In the genomic region with DNA sequence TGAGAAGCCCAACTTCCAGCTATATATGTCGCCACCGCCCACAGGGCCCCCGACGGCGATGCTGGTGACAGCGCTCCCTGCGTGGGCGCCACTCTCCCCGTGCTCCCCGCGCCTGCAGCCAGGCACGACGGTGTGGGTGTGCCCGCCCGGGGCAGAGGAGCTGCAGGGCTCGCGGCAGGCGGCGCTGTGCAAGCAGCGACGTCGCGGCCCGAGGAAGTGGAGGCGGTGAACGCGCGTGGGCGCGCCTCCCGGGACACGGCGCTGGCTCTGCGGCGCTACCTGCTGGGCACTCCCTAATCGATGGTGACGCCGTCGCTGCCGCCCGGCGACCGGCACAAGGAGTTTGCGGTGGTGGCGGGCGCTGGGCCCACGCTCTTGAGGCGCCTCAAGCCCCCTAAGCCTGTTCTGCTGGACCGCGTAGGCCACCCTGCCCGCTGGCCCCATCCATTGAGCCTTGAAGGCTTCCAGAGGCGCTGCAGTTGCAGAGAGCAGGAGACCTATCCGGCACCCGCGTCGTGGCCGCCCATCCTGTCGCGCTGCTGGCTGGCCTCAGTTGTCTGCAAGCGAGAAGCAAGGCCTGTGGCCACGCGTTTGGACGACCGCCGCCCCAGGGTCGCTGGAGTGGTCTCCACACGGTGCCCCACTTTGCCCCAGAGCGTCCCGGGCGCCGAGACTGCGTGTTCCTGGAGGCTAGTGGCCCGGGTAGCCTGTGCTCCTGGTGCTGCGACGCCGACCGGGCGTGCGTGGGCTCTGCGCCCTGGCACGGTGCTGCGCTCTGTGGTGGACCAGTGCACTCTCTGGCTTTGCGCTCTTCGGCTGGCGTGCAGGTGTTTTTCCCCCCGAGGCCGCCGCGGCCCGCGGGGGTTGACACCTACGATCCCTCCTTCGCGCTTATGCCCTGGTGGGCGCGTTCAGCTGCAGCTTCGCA, we compare ENCODE assay signal across 9 cellular contexts. TPM values are rescaled to one million over a fixed set of nuclear protein-coding genes. Genes with fewer than 3 reads are reported as not detected.
DNase-seq lines count a peak whose midpoint lies in the region; ATAC-seq and TF ChIP-seq lines count a peak whose summit lies in the region.
"Had no signal": no experiment of that assay in that cellular context is flagged by ENCODE, and none has a peak within 500 bp of the region (broad histone marks: within the 10 kb centered on the region; RNA-seq: fewer than 3 reads in every experiment).

No MANE protein-coding gene starts in this region.

- H3K4me3 ChIP-seq in A673 (ENCODE audit: low read depth, low read length, poor library complexity, severe bottlenecking) = peak overlapping the region; percentile 15
- H3K4me3 ChIP-seq: body of pancreas had no signal

- H3K27me3 ChIP-seq in A673 (replicated peaks; ENCODE audit: insufficient read depth, low read depth, low read length, poor library complexity) = no peaks in the 10 kb centered on the region

- peaks cover 43% of the 10 kb centered on the region for H3K4me1 Mint-ChIP-seq in activated T-cell treated with anti-CD3 and anti-CD28 coated beads, Interleukin-2, amount 50 U/mL, for 4 hours (ENCODE audit: low read depth)

- peak; percentile 89 for ATAC-seq in activated T-cell treated with anti-CD3 and anti-CD28 coated beads, Interleukin-2, amount 50 U/mL, for 4 hours
- ATAC-seq in HG02852 (IDR thresholded peaks at IDR 0.05; ENCODE audit: unreplicated experiment) = no peak
- no peak for ATAC-seq in GM21367 (IDR thresholded peaks at IDR 0.05; ENCODE audit: unreplicated experiment)
- ATAC-seq: body of pancreas had no signal

- TF ChIP-seq RAD21 in Ishikawa (IDR thresholded peaks at IDR 0.05; ENCODE audit: low read depth) = peak; percentile 20; the same call in 1 of the 2 replicates

- POLR2A ChIA-PET in A673 (lab: Charles Lee; ENCODE audit: low non-redundant PET) = interaction anchor here (0.7 kb wide), 1 partner anchor 52 kb away, joined by 3 read pairs; no protein-coding TSS in a partner anchor

- no peaks in the 10 kb centered on the region for H3K9me3 Mint-ChIP-seq in activated T-cell treated with anti-CD3 and anti-CD28 coated beads, Interleukin-2, amount 50 U/mL, for 4 hours

- no peaks in the 10 kb centered on the region for H3K9me3 ChIP-seq in A673 (ENCODE audit: low read depth, low read length, poor library complexity, severe bottlenecking)
- H3K9me3 ChIP-seq: body of pancreas had no signal

- no TSS peak for BruUV-seq in A673 (replicated peaks; lab: Mats Ljungman, UMichigan)

- H3K27me3 Mint-ChIP-seq in activated T-cell treated with anti-CD3 and anti-CD28 coated beads, Interleukin-2, amount 50 U/mL, for 4 hours (ENCODE audit: low read depth) = no peaks in the 10 kb centered on the region

- peak; percentile 60 for DNase-seq in A673 (ENCODE audit: low spot score)
- peak; percentile 90 for DNase-seq in activated T-cell treated with anti-CD3 and anti-CD28 coated beads, Interleukin-2, amount 50 U/mL, for 4 hours
- DNase-seq in cardiac septum (ENCODE audit: low spot score) = peak; percentile 92
- DNase-seq in stimulated activated CD4-positive, alpha-beta T cell treated with anti-CD3 and anti-CD28 coated beads, Interleukin-12 subunit alpha, Interleukin-12 subunit beta, amount 100 ng/mL, for 4 hours = peak; percentile 76
- no peak for DNase-seq in kidney tubule cell (ENCODE audit: low spot score)

- H3K4me1 ChIP-seq in A673 (ENCODE audit: insufficient read depth, low read length, poor library complexity, severe bottlenecking) = no peaks in the 10 kb centered on the region

- H3K27ac ChIP-seq in A673 (ENCODE audit: low read depth, low read length, poor library complexity, severe bottlenecking) = no peak overlapping the region
- H3K27ac ChIP-seq: body of pancreas had no signal

- no peak for TF ChIP-seq EP300 in Ishikawa (IDR thresholded peaks at IDR 0.05; ENCODE audit: borderline replicate concordance)

- CTCF ChIA-PET in A673 (lab: Charles Lee) = interaction anchor here (1.2 kb wide), 1 partner anchor 28 kb away, joined by 3 read pairs; no protein-coding TSS in a partner anchor

- peak; percentile 54 for TF ChIP-seq CTCF in A673 (conservative IDR thresholded peaks at IDR 0.05; ENCODE audit: low read depth, low read length)

- peak overlapping the region; percentile 66 for H3K4me3 Mint-ChIP-seq in activated T-cell treated with anti-CD3 and anti-CD28 coated beads, Interleukin-2, amount 50 U/mL, for 4 hours

- no peaks in the 10 kb centered on the region for H3K36me3 ChIP-seq in A673 (ENCODE audit: insufficient read depth, low read length, poor library complexity, severe bottlenecking)

- no peaks in the 10 kb centered on the region for H3K36me3 Mint-ChIP-seq in activated T-cell treated with anti-CD3 and anti-CD28 coated beads, Interleukin-2, amount 50 U/mL, for 4 hours (ENCODE audit: insufficient read depth)

- intact Hi-C loops in A673 (cut with micrococcal nuclease; ENCODE audit: unreplicated experiment) = no loop called here
- intact Hi-C loops in cardiac septum (cut with DNase I) = no loop called here

TF ChIP-seq in Ishikawa, 13 proteins besides CTCF, POLR2A, EP300 and RAD21:
- TF ChIP-seq MAX (IDR thresholded peaks at IDR 0.05) (0 out of 2 replicates have a peak, but pooled peaks have one; percentile 32), TEAD4 (IDR thresholded peaks at IDR 0.05) (no peak), EGR1 (IDR thresholded peaks at IDR 0.05) (peak; percentile 63), YY1 (IDR thresholded peaks at IDR 0.05; ENCODE audit: low read depth) (no peak), CEBPB (IDR thresholded peaks at IDR 0.05) (no peak)

RNA-seq across cellular contexts. Expression of gene LRFN3, which starts 23.1 kb away (rescaled TPM):
- 14.6 and 15.5 TPM in 2 replicates for total RNA-seq in A673 (2021)
- total RNA-seq in activated T-cell treated with anti-CD3 and anti-CD28 coated beads, Interleukin-2, amount 50 U/mL, for 4 hours = 10 to 100 TPM; 14.1 to 15.3 (median 14.4) TPM
- total RNA-seq in cardiac septum = 8.8 TPM

RNA-seq across cellular contexts. Expression of gene SDHAF1, which starts 35.7 kb away (rescaled TPM):
- total RNA-seq in A673 (2021) (8.9 and 11.0 TPM in 2 replicates), cardiac septum (11.0 TPM)
- 10 to 100 TPM; 27.3 to 29.7 (median 28.0) TPM for total RNA-seq in activated T-cell treated with anti-CD3 and anti-CD28 coated beads, Interleukin-2, amount 50 U/mL, for 4 hours

RNA-seq across cellular contexts. Expression of gene SYNE4, which starts 49.3 kb away (rescaled TPM):
- 0.70 TPM in 1 of 2 replicates, not detected in the other for total RNA-seq in A673 (2021)
- 1 to 10 TPM in 2 of 3 donors, under 1 TPM in 1; 0.92 to 1.4 (median 1.2) TPM for total RNA-seq in activated T-cell treated with anti-CD3 and anti-CD28 coated beads, Interleukin-2, amount 50 U/mL, for 4 hours
- total RNA-seq in cardiac septum = 0.13 TPM

RNA-seq across cellular contexts. Expression of gene TYROBP, which starts 51.2 kb away (rescaled TPM):
- total RNA-seq in A673 (2021) (not detected in 2 replicates), cardiac septum (16.9 TPM)
- total RNA-seq in activated T-cell treated with anti-CD3 and anti-CD28 coated beads, Interleukin-2, amount 50 U/mL, for 4 hours = under 1 TPM in 2 of 3 donors, not detected in 1; 0.52 to 0.69 TPM

RNA-seq across cellular contexts. Expression of gene ALKBH6, which starts 54.7 kb away (rescaled TPM):
- 20.1 and 27.7 TPM in 2 replicates for total RNA-seq in A673 (2021)
- 10 to 100 TPM; 33.1 to 38.2 (median 36.1) TPM for total RNA-seq in activated T-cell treated with anti-CD3 and anti-CD28 coated beads, Interleukin-2, amount 50 U/mL, for 4 hours
- total RNA-seq in cardiac septum = 10.9 TPM

Comparison
In these comparisons a context has a peak if more than half of its experiments do, and no peak if none do; other contexts are left out.
1. ATAC-seq: peak in activated T-cell treated with anti-CD3 and anti-CD28 coated beads, Interleukin-2, amount 50 U/mL, for 4 hours (2 of 2); none in HG02852 (single experiment) and GM21367 (single experiment).